Comparison of ENCODE assay signal across 8 cellular contexts in genomic region chr2:191013876-191014652, GRCh38. TPM values are rescaled to one million over a fixed set of nuclear protein-coding genes. Genes with fewer than 3 reads are reported as not detected.
DNase-seq lines count a peak whose midpoint lies in the region; ATAC-seq and TF ChIP-seq lines count a peak whose summit lies in the region.

Gene STAT1, minus strand, starts transcription at chr2:191014171. Its CDS starts 4,168 bp downstream, at chr2:191010003.

- H3K4me1 Mint-ChIP-seq in activated T-cell treated with anti-CD3 and anti-CD28 coated beads, Interleukin-2, amount 50 U/mL, for 24 hours (ENCODE audit: low read depth) = peaks cover 37% of the 10 kb centered on the region

- H3K4me1 ChIP-seq in PC-9 (replicated peaks; ENCODE audit: insufficient read depth) (peaks cover 4% of the 10 kb centered on the region; the same call in 1 of the 2 replicates), esophagus squamous epithelium (peaks cover 25 to 42% (median 31%) of the 10 kb centered on the region in 3 donors)

- peak; percentile 96 for TF ChIP-seq EP300 in Ishikawa (IDR thresholded peaks at IDR 0.05; ENCODE audit: borderline replicate concordance)

- H3K4me3 Mint-ChIP-seq in activated T-cell treated with anti-CD3 and anti-CD28 coated beads, Interleukin-2, amount 50 U/mL, for 24 hours = no peak within 1 kb of the TSS

- POLR2A ChIA-PET in PC-9 (lab: Charles Lee; ENCODE audit: unreplicated experiment) = interaction anchor here (0.7 kb wide), 1 partner anchor 24 kb away, joined by 3 read pairs; no protein-coding TSS in a partner anchor

- peaks cover 10% of the 10 kb centered on the region for H3K9me3 Mint-ChIP-seq in activated T-cell treated with anti-CD3 and anti-CD28 coated beads, Interleukin-2, amount 50 U/mL, for 24 hours

- H3K27me3 Mint-ChIP-seq in activated T-cell treated with anti-CD3 and anti-CD28 coated beads, Interleukin-2, amount 50 U/mL, for 24 hours = no peaks in the 10 kb centered on the region

- H3K36me3 ChIP-seq in PC-9 (ENCODE audit: low read depth) (no peaks in the 10 kb centered on the region), esophagus squamous epithelium (peaks cover 0 to 17% (median 0%) of the 10 kb centered on the region in 3 donors)

- no peak for TF ChIP-seq RAD21 in Ishikawa (IDR thresholded peaks at IDR 0.05; ENCODE audit: low read depth)

- no TSS peak for BruUV-seq in PC-9 (replicated peaks; lab: Mats Ljungman, UMichigan)

- H3K27me3 ChIP-seq in PC-9 (ENCODE audit: insufficient read depth, low read depth) = no peaks in the 10 kb centered on the region
- no peaks in the 10 kb centered on the region for H3K27me3 ChIP-seq in esophagus squamous epithelium

- CTCF ChIA-PET in PC-9 (lab: Charles Lee) = no interaction called here

- H3K4me3 ChIP-seq in PC-9 = peak within 1 kb of the TSS; percentile 78
- peak within 1 kb of the TSS; percentile 79 to 90 (median 83) for H3K4me3 ChIP-seq in esophagus squamous epithelium

- H2AFZ ChIP-seq in PC-9 = peak within 1 kb of the TSS; percentile 91

- ATAC-seq in GM21619 (IDR thresholded peaks at IDR 0.05; ENCODE audit: unreplicated experiment) = peak; percentile 80

- no peak for TF ChIP-seq CTCF in PC-9 (conservative IDR thresholded peaks at IDR 0.05)
- peak in 5 of 6 experiments; percentile 9 to 27 (median 17) for TF ChIP-seq CTCF in esophagus squamous epithelium (IDR thresholded peaks at IDR 0.05)

- no peaks in the 10 kb centered on the region; the same call in 1 of the 2 replicates for H3F3A ChIP-seq in PC-9 (ENCODE audit: insufficient read depth, low read depth)

- no peak within 1 kb of the TSS for H3K27ac Mint-ChIP-seq in activated T-cell treated with anti-CD3 and anti-CD28 coated beads, Interleukin-2, amount 50 U/mL, for 24 hours

- H3K4me2 ChIP-seq in PC-9 = peak within 1 kb of the TSS; percentile 92

- intact Hi-C loops in PC-9 (cut with micrococcal nuclease; ENCODE audit: unreplicated experiment) (no loop called here), esophagus squamous epithelium (cut with DNase I) (no loop called here)

- peaks cover 17% of the 10 kb centered on the region for H3K36me3 Mint-ChIP-seq in activated T-cell treated with anti-CD3 and anti-CD28 coated beads, Interleukin-2, amount 50 U/mL, for 24 hours (ENCODE audit: low read depth)

- peak in 3 of 4 donors; percentile 49 to 95 (median 90) for TF ChIP-seq POLR2A in esophagus squamous epithelium (IDR thresholded peaks at IDR 0.05)

- H3K27ac ChIP-seq in PC-9 (peak within 1 kb of the TSS; percentile 38), esophagus squamous epithelium (peak within 1 kb of the TSS; percentile 88 to 96 (median 94))

- no peaks in the 10 kb centered on the region for H3K9me2 ChIP-seq in PC-9 (ENCODE audit: insufficient read depth)

- WGBS in esophagus squamous epithelium, 2 donors = 1% methylated on average over 26 to 28 of the region's 74 CpGs

- H4K20me1 ChIP-seq in PC-9 (ENCODE audit: insufficient read depth) = no peaks in the 10 kb centered on the region

- H3K79me2 ChIP-seq in PC-9 (ENCODE audit: low read depth) = peaks cover 21% of the 10 kb centered on the region

- H3K9me3 ChIP-seq in PC-9 (ENCODE audit: insufficient read depth, low read depth) = no peaks in the 10 kb centered on the region
- no peaks in the 10 kb centered on the region for H3K9me3 ChIP-seq in esophagus squamous epithelium

- peak; percentile 76 for DNase-seq in DMS53 treated with DMSO at 0.1 percent for 48 hours (lab: John Stamatoyannopoulos, UW; ENCODE audit: unreplicated experiment)
- peak; percentile 68 to 90 for DNase-seq in PC-9
- peak; percentile 99 for DNase-seq in activated T-cell treated with anti-CD3 and anti-CD28 coated beads, Interleukin-2, amount 50 U/mL, for 24 hours
- DNase-seq in esophagus squamous epithelium (lab: John Stamatoyannopoulos, UW) = peak; percentile 40
- DNase-seq in myocyte (ENCODE audit: low read depth) = peak; percentile 94
- DNase-seq in stimulated activated CD8-positive, alpha-beta memory T cell treated with anti-CD3 and anti-CD28 coated beads, Interleukin-7, amount 100 ng/mL, for 4 hours (ENCODE audit: low read depth in 2 of 2) = peak; percentile 90 to 96

TF ChIP-seq in Ishikawa, 13 proteins besides CTCF, POLR2A, EP300 and RAD21:
- TF ChIP-seq CEBPB (IDR thresholded peaks at IDR 0.05) = no peak; the same call in 1 of the 2 replicates
- TF ChIP-seq ZBTB7A (IDR thresholded peaks at IDR 0.05; ENCODE audit: low read depth) = peak; percentile 79; the same call in 1 of the 2 replicates
- TF ChIP-seq TEAD4 (IDR thresholded peaks at IDR 0.05) = peak; percentile 49
- TF ChIP-seq, protein P1, sequence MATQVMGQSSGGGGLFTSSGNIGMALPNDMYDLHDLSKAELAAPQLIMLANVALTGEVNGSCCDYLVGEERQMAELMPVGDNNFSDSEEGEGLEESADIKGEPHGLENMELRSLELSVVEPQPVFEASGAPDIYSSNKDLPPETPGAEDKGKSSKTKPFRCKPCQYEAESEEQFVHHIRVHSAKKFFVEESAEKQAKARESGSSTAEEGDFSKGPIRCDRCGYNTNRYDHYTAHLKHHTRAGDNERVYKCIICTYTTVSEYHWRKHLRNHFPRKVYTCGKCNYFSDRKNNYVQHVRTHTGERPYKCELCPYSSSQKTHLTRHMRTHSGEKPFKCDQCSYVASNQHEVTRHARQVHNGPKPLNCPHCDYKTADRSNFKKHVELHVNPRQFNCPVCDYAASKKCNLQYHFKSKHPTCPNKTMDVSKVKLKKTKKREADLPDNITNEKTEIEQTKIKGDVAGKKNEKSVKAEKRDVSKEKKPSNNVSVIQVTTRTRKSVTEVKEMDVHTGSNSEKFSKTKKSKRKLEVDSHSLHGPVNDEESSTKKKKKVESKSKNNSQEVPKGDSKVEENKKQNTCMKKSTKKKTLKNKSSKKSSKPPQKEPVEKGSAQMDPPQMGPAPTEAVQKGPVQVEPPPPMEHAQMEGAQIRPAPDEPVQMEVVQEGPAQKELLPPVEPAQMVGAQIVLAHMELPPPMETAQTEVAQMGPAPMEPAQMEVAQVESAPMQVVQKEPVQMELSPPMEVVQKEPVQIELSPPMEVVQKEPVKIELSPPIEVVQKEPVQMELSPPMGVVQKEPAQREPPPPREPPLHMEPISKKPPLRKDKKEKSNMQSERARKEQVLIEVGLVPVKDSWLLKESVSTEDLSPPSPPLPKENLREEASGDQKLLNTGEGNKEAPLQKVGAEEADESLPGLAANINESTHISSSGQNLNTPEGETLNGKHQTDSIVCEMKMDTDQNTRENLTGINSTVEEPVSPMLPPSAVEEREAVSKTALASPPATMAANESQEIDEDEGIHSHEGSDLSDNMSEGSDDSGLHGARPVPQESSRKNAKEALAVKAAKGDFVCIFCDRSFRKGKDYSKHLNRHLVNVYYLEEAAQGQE (IDR thresholded peaks at IDR 0.05; ENCODE audit: low read depth) = no peak; the same call in 1 of the 2 replicates
- TF ChIP-seq EGR1 (IDR thresholded peaks at IDR 0.05) = peak; percentile 99
- no peak for TF ChIP-seq YY1 (IDR thresholded peaks at IDR 0.05; ENCODE audit: low read depth)
- TF ChIP-seq TAF1 (IDR thresholded peaks at IDR 0.05; ENCODE audit: low read depth) = peak; percentile 96
- TF ChIP-seq CREB1 (IDR thresholded peaks at IDR 0.05; ENCODE audit: low read depth) = no peak
- no peak for TF ChIP-seq NFIC (IDR thresholded peaks at IDR 0.05)
- peak; percentile 87 for TF ChIP-seq MAX (IDR thresholded peaks at IDR 0.05)
- peak; percentile 76; the same call in 1 of the 2 replicates for TF ChIP-seq FOXM1 (IDR thresholded peaks at IDR 0.05; ENCODE audit: borderline replicate concordance, low read depth)
- peak; percentile 57; the same call in 1 of the 2 replicates for TF ChIP-seq TCF12 (IDR thresholded peaks at IDR 0.05; ENCODE audit: low read depth)
- peak; percentile 56; the same call in 1 of the 2 replicates for TF ChIP-seq USF1 (IDR thresholded peaks at IDR 0.05)

RNA-seq across cellular contexts. Expression of gene STAT1, which starts in this region (rescaled TPM):
- total RNA-seq in PC-9 (2021) = 28.0 and 32.5 TPM in 2 replicates
- 10 to 100 TPM; 23.6 to 58.9 (median 36.1) TPM for total RNA-seq in esophagus squamous epithelium
- total RNA-seq in myocyte = 106 and 116 TPM in 2 replicates
- 102 TPM for polyA plus RNA-seq in myocyte (2012)

Comparison
In these comparisons a context has a peak if more than half of its experiments do, and no peak if none do; other contexts are left out.
1. Peak in every context shown above with its lines: DNase-seq, ATAC-seq, H3K4me3 ChIP-seq and H3K27ac ChIP-seq.
2. DNase-seq: peak in every context shown above with its lines; median percentile 99 in activated T-cell treated with anti-CD3 and anti-CD28 coated beads, Interleukin-2, amount 50 U/mL, for 24 hours; 94 in myocyte; 93 in stimulated activated CD8-positive, alpha-beta memory T cell treated with anti-CD3 and anti-CD28 coated beads, Interleukin-7, amount 100 ng/mL, for 4 hours; 79 in PC-9; 76 in DMS53 treated with DMSO at 0.1 percent for 48 hours; 40 in esophagus squamous epithelium.